8 cellular contexts compared by ENCODE assay signal in the genomic region with DNA sequence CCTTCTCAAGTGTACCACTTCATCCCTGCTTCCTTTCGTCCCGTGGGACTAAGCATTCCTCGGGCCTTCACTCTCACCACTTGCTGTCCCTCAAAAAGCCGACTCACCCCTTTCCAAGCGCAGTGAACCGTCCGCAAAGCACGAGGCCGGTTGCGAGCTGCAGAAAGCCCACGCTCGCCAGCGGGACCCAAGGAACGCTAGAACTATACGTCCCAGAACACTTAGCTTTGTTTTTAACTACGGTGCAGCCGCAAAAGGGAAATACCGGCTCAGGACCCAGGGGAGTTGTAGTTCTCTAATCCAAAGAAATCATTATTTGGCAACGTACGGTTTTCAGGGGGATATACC. TPM values are rescaled to one million over a fixed set of nuclear protein-coding genes. Genes with fewer than 3 reads are reported as not detected.
DNase-seq lines count a peak whose midpoint lies in the region; ATAC-seq lines count a peak whose summit lies in the region.

No MANE protein-coding gene starts in this region.

- peaks cover 5 to 17% (median 16%) of the 10 kb centered on the region in 3 experiments for H3K36me3 ChIP-seq in naive thymus-derived CD4-positive, alpha-beta T cell (ENCODE audit: control insufficient read depth in 2 of 3, insufficient read depth in 3 of 3, low read length in 3 of 3)

- peaks cover 19 to 21% of the 10 kb centered on the region in 2 donors for H3K4me1 ChIP-seq in naive thymus-derived CD4-positive, alpha-beta T cell (ENCODE audit: control insufficient read depth in 2 of 2, insufficient read depth in 2 of 2, low read length in 2 of 2)

- peak overlapping the region; percentile 96 for H3K4me3 Mint-ChIP-seq in T-helper 2 cell treated with Interferon-gamma antibody and Interleukin-4, amounts not matched to agents 5 μg/mL and 100 μg/mL, for 36 hours
- peak overlapping the region; percentile 93 to 99 (median 98) for H3K4me3 Mint-ChIP-seq in naive thymus-derived CD4-positive, alpha-beta T cell

- no peaks in the 10 kb centered on the region for H3K9me3 Mint-ChIP-seq in T-helper 2 cell treated with Interferon-gamma antibody and Interleukin-4, amounts not matched to agents 5 μg/mL and 100 μg/mL, for 36 hours
- no peaks in the 10 kb centered on the region for H3K9me3 Mint-ChIP-seq in naive thymus-derived CD4-positive, alpha-beta T cell

- peak overlapping the region; percentile 92 for H3K27ac ChIP-seq in naive thymus-derived CD4-positive, alpha-beta T cell (ENCODE audit: low read depth, low read length)

- intact Hi-C loops in naive thymus-derived CD4-positive, alpha-beta T cell (cut with micrococcal nuclease), result loop anchor here (2.0 to 10.0 kb wide), 3 partner anchors 96 to 664 kb away; a partner anchor contains a TSS

- ATAC-seq in activated CD4-positive, CD25-positive, alpha-beta regulatory T cell treated with anti-CD3 and anti-CD28 coated beads, Interleukin-2, amount 50 U/mL, for 24 hours, result peak; percentile 11 to 24
- ATAC-seq in HG03095 (IDR thresholded peaks at IDR 0.05; ENCODE audit: unreplicated experiment) (peak; percentile 11), esophagus mucosa (peak; percentile 20), HG02623 (IDR thresholded peaks at IDR 0.05; ENCODE audit: unreplicated experiment) (no peak)
- peak; percentile 49 for ATAC-seq in naive thymus-derived CD4-positive, alpha-beta T cell

- POLR2A ChIA-PET in naive thymus-derived CD4-positive, alpha-beta T cell (lab: Charles Lee), result interaction anchor here (0.7 to 2.9 kb wide), 23 partner anchors 9 to 452 kb away, joined by 3 to 15 read pairs (median 4); a partner anchor contains a TSS

- H3K36me3 Mint-ChIP-seq in T-helper 2 cell treated with Interferon-gamma antibody and Interleukin-4, amounts not matched to agents 5 μg/mL and 100 μg/mL, for 36 hours (ENCODE audit: low read depth), result peaks cover 31% of the 10 kb centered on the region
- H3K36me3 Mint-ChIP-seq in naive thymus-derived CD4-positive, alpha-beta T cell, result peaks cover 5 to 38% (median 26%) of the 10 kb centered on the region in 5 donors

- H3K9me3 ChIP-seq in naive thymus-derived CD4-positive, alpha-beta T cell (ENCODE audit: control insufficient read depth in 2 of 3, low read length in 3 of 3), result no peaks in the 10 kb centered on the region

- H3K27me3 Mint-ChIP-seq in T-helper 2 cell treated with Interferon-gamma antibody and Interleukin-4, amounts not matched to agents 5 μg/mL and 100 μg/mL, for 36 hours (ENCODE audit: low read depth), result no peaks in the 10 kb centered on the region
- no peaks in the 10 kb centered on the region for H3K27me3 Mint-ChIP-seq in naive thymus-derived CD4-positive, alpha-beta T cell

- no peaks in the 10 kb centered on the region for H3K27me3 ChIP-seq in naive thymus-derived CD4-positive, alpha-beta T cell (ENCODE audit: control insufficient read depth in 2 of 2, insufficient read depth in 2 of 2, low read length in 2 of 2)

- H3K4me1 Mint-ChIP-seq in T-helper 2 cell treated with Interferon-gamma antibody and Interleukin-4, amounts not matched to agents 5 μg/mL and 100 μg/mL, for 36 hours (ENCODE audit: low read depth), result peaks cover 25% of the 10 kb centered on the region
- peaks cover 13 to 57% (median 48%) of the 10 kb centered on the region in 7 donors for H3K4me1 Mint-ChIP-seq in naive thymus-derived CD4-positive, alpha-beta T cell

- CTCF ChIA-PET in naive thymus-derived CD4-positive, alpha-beta T cell (lab: Charles Lee), result interaction anchor here (3.5 kb wide), 1 partner anchor 43 kb away, joined by 14 read pairs; no protein-coding TSS in a partner anchor

- no peak for DNase-seq in activated CD4-positive, CD25-positive, alpha-beta regulatory T cell treated with anti-CD3 and anti-CD28 coated beads, Interleukin-2, amount 50 U/mL, for 72 hours
- DNase-seq in T-helper 2 cell treated with Interferon-gamma antibody and Interleukin-4, amounts not matched to agents 5 μg/mL and 100 μg/mL, for 36 hours (ENCODE audit: low spot score), result no peak
- DNase-seq in naive thymus-derived CD4-positive, alpha-beta T cell, result peak in 3 of 9 donors; percentile 17 to 58 (median 34)
- no peak for DNase-seq in dedifferentiated amniotic fluid mesenchymal stem cell (ENCODE audit: extremely low spot score)

- H3K27ac Mint-ChIP-seq in T-helper 2 cell treated with Interferon-gamma antibody and Interleukin-4, amounts not matched to agents 5 μg/mL and 100 μg/mL, for 36 hours, result peak overlapping the region; percentile 99
- H3K27ac Mint-ChIP-seq in naive thymus-derived CD4-positive, alpha-beta T cell, result peak overlapping the region; percentile 95 to 99 (median 99)

- peak overlapping the region; percentile 95 for H3K4me3 ChIP-seq in naive thymus-derived CD4-positive, alpha-beta T cell (ENCODE audit: low read length)

RNA-seq across cellular contexts. Expression of a gene that starts 0.5 kb away (rescaled TPM):
- total RNA-seq in esophagus mucosa, result 33.1 TPM
- 10 to 100 TPM; 27.3 to 66.8 (median 45.0) TPM for total RNA-seq in naive thymus-derived CD4-positive, alpha-beta T cell
- polyA plus RNA-seq in naive thymus-derived CD4-positive, alpha-beta T cell, result 100 to 1,000 TPM in 1 of 2 donors, 10 to 100 TPM in 1; 89.2 to 128 TPM

RNA-seq across cellular contexts. Expression of a gene that starts 6.4 kb away (rescaled TPM):
- total RNA-seq in esophagus mucosa, result 46.3 TPM
- 10 to 100 TPM; 49.4 to 67.1 (median 62.7) TPM for total RNA-seq in naive thymus-derived CD4-positive, alpha-beta T cell
- polyA plus RNA-seq in naive thymus-derived CD4-positive, alpha-beta T cell, result 100 to 1,000 TPM; 112 to 113 TPM

RNA-seq across cellular contexts. Expression of a gene that starts 15.0 kb away (rescaled TPM):
- 2.6 TPM for total RNA-seq in esophagus mucosa
- not detected for total RNA-seq in naive thymus-derived CD4-positive, alpha-beta T cell
- under 1 TPM in 1 of 2 donors, not detected in 1; 0.33 TPM for polyA plus RNA-seq in naive thymus-derived CD4-positive, alpha-beta T cell

RNA-seq across cellular contexts. Expression of a gene that starts 52.3 kb away (rescaled TPM):
- total RNA-seq in esophagus mucosa, result 0.20 TPM
- under 1 TPM in 2 of 5 experiments, not detected in 3; 0.32 TPM for total RNA-seq in naive thymus-derived CD4-positive, alpha-beta T cell
- polyA plus RNA-seq in naive thymus-derived CD4-positive, alpha-beta T cell, result under 1 TPM in 1 of 2 donors, not detected in 1; 0.59 TPM
